16 cellular contexts compared by ENCODE assay signal in the genomic region with DNA sequence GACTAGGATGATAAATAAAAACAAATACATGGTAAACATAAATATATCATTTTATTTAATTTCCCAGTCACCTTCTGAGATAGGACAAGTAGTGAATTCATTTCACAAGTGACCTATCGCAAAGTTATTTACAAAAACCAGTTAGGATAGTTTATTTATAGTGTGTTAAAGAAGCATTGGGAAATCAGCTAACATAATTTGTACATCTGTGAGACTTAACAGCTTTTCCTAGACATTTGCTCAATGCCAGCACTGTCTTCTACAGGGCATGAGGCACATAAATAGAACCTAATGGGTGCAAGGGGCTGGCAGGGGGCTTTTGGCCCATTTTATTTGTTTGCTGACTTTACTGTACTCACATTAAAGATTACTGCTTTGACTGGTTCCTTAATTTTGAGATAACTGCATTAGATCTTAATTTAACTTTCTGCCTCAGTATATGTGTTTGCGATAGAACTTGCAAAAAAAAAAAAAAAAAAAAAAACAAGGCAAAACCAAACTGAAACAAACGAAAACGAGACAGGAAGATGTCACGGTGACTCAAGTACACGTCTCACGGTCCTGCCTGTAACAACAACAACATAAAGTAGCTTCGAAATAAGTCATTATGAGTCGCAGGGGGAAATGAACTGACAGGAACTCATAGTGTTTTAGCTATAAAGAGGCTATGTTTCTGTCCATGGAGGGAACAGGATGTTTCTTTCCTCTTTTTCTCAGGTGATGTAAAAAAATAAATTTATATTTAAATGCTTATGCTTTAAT.
DNase-seq lines count a peak whose midpoint lies in the region; ATAC-seq and TF ChIP-seq lines count a peak whose summit lies in the region.
"Had no signal": no experiment of that assay in that cellular context is flagged by ENCODE, and none has a peak within 500 bp of the region (broad histone marks: within the 10 kb centered on the region; RNA-seq: fewer than 3 reads in every experiment).

No MANE protein-coding gene starts in this region.

- intact Hi-C loops in MCF 10A (cut with micrococcal nuclease) (no loop called here), breast epithelium (cut with DNase I; ENCODE audit: low total_unique reads) (no loop called here), Right ventricle myocardium superior (cut with DNase I) (no loop called here), heart left ventricle (cut with DNase I) (no loop called here)

- H3K36me3 ChIP-seq in breast epithelium (no peaks in the 10 kb centered on the region), heart left ventricle (no peaks in the 10 kb centered on the region)
- H3K36me3 ChIP-seq: BLaER1 treated with 17β-estradiol and CSF1 and Interleukin-3, amounts not matched to agents 10 nM and 100 nM; cardiac muscle cell had no signal

- H3K4me3 ChIP-seq in breast epithelium (no peak overlapping the region), NB4 (ENCODE audit: low read depth, low read length) (no peak overlapping the region), heart left ventricle (no peak overlapping the region)
- H3K4me3 ChIP-seq: BLaER1 treated with 17β-estradiol and CSF1 and Interleukin-3, amounts not matched to agents 10 nM and 100 nM; cardiac muscle cell; lung; testis had no signal

- POLR2A ChIA-PET in MCF 10A (lab: Yijun Ruan, JAX) = no interaction called here

- TF ChIP-seq CTCF in MCF 10A (IDR thresholded peaks at IDR 0.05; ENCODE audit: unreplicated experiment) (no peak), breast epithelium (IDR thresholded peaks at IDR 0.05) (no peak), NB4 (IDR thresholded peaks at IDR 0.05; ENCODE audit: low read depth, low read length) (no peak), heart left ventricle (IDR thresholded peaks at IDR 0.05) (no peak)

- peak; percentile 49 for DNase-seq in MCF 10A (ENCODE audit: unreplicated experiment)
- no peak for DNase-seq in breast epithelium (ENCODE audit: low spot score in 2 of 2)
- peak; percentile 37 for DNase-seq in NB4 (ENCODE audit: low read depth)
- peak; percentile 85 for DNase-seq in epithelial cell of prostate (ENCODE audit: low read depth, low spot score)
- DNase-seq in stimulated activated effector memory CD8-positive, alpha-beta T cell treated with anti-CD3 and anti-CD28 coated beads, Interleukin-12 subunit alpha, Interleukin-12 subunit beta, amount 100 ng/mL, for 72 hours (ENCODE audit: low spot score in 2 of 2) = no peak
- DNase-seq in Right ventricle myocardium superior = no peak
- no peak for DNase-seq in heart left ventricle
- DNase-seq: activated CD8-positive, alpha-beta memory T cell treated with anti-CD3 and anti-CD28 coated beads, Interleukin-2, amount 50 U/mL, for 48 hours; NCI-H1417; testis had no signal

- H3K9me3 ChIP-seq in breast epithelium (no peaks in the 10 kb centered on the region), heart left ventricle (no peaks in the 10 kb centered on the region)
- H3K9me3 ChIP-seq: BLaER1 treated with 17β-estradiol and CSF1 and Interleukin-3, amounts not matched to agents 10 nM and 100 nM; testis had no signal

- peak; percentile 98 for ATAC-seq in stimulated activated effector memory CD8-positive, alpha-beta T cell treated with anti-CD3 and anti-CD28 coated beads, Interleukin-12 subunit alpha, Interleukin-12 subunit beta, amount 100 ng/mL, for 72 hours
- ATAC-seq in Right ventricle myocardium superior (ENCODE audit: poor library complexity) (no peak), GM19035 (IDR thresholded peaks at IDR 0.05; ENCODE audit: unreplicated experiment) (no peak), heart left ventricle (no peak)

- H3K27ac ChIP-seq in breast epithelium (no peak overlapping the region), epithelial cell of prostate (peak overlapping the region; percentile 75), heart left ventricle (no peak overlapping the region)
- H3K27ac ChIP-seq: cardiac muscle cell, parathyroid adenoma, testis had no signal

- H3K36me3 Mint-ChIP-seq in MCF 10A (ENCODE audit: insufficient read depth, unreplicated experiment) = no peaks in the 10 kb centered on the region
- no peaks in the 10 kb centered on the region for H3K36me3 Mint-ChIP-seq in stimulated activated effector memory CD8-positive, alpha-beta T cell treated with anti-CD3 and anti-CD28 coated beads, Interleukin-12 subunit alpha, Interleukin-12 subunit beta, amount 100 ng/mL, for 72 hours

- H3K4me1 Mint-ChIP-seq in MCF 10A (ENCODE audit: insufficient read depth, unreplicated experiment) = peaks cover 14% of the 10 kb centered on the region
- no peaks in the 10 kb centered on the region for H3K4me1 Mint-ChIP-seq in stimulated activated effector memory CD8-positive, alpha-beta T cell treated with anti-CD3 and anti-CD28 coated beads, Interleukin-12 subunit alpha, Interleukin-12 subunit beta, amount 100 ng/mL, for 72 hours

- TF ChIP-seq POLR2A in breast epithelium (IDR thresholded peaks at IDR 0.05) (no peak), NB4 (IDR thresholded peaks at IDR 0.05; ENCODE audit: extremely low read depth, insufficient read length) (no peak), heart left ventricle (IDR thresholded peaks at IDR 0.05) (no peak)

- no peak overlapping the region for H3K4me3 Mint-ChIP-seq in MCF 10A (ENCODE audit: unreplicated experiment)
- no peak overlapping the region for H3K4me3 Mint-ChIP-seq in stimulated activated effector memory CD8-positive, alpha-beta T cell treated with anti-CD3 and anti-CD28 coated beads, Interleukin-12 subunit alpha, Interleukin-12 subunit beta, amount 100 ng/mL, for 72 hours
- H3K4me3 Mint-ChIP-seq: T-helper 1 cell treated with Interleukin-12 subunit alpha and Interleukin-12 subunit beta and Interleukin-4 antibody, amounts not matched to agents 30 μg/mL and 1 μg/mL, for 36 hours had no signal

- no peak overlapping the region for H3K27ac Mint-ChIP-seq in MCF 10A (ENCODE audit: low read depth, unreplicated experiment)
- no peak overlapping the region for H3K27ac Mint-ChIP-seq in stimulated activated effector memory CD8-positive, alpha-beta T cell treated with anti-CD3 and anti-CD28 coated beads, Interleukin-12 subunit alpha, Interleukin-12 subunit beta, amount 100 ng/mL, for 72 hours
- H3K27ac Mint-ChIP-seq: T-helper 1 cell treated with Interleukin-12 subunit alpha and Interleukin-12 subunit beta and Interleukin-4 antibody, amounts not matched to agents 30 μg/mL and 1 μg/mL, for 36 hours had no signal

- 71 to 75% (median 71%) methylated on average over 9 of the region's 9 CpGs for WGBS in heart left ventricle, 4 donors

- no peaks in the 10 kb centered on the region for H3K27me3 ChIP-seq in breast epithelium
- no peaks in the 10 kb centered on the region for H3K27me3 ChIP-seq in heart left ventricle
- H3K27me3 ChIP-seq: BLaER1 treated with 17β-estradiol and CSF1 and Interleukin-3, amounts not matched to agents 10 nM and 100 nM; cardiac muscle cell; testis had no signal

- no peaks in the 10 kb centered on the region for H3K27me3 Mint-ChIP-seq in MCF 10A (ENCODE audit: insufficient read depth, unreplicated experiment)

- H3K4me1 ChIP-seq in breast epithelium = no peaks in the 10 kb centered on the region
- no peaks in the 10 kb centered on the region for H3K4me1 ChIP-seq in heart left ventricle
- H3K4me1 ChIP-seq: parathyroid adenoma, testis had no signal

- peaks cover 9% of the 10 kb centered on the region for H3K9me3 Mint-ChIP-seq in MCF 10A (ENCODE audit: unreplicated experiment)
- no peaks in the 10 kb centered on the region for H3K9me3 Mint-ChIP-seq in stimulated activated effector memory CD8-positive, alpha-beta T cell treated with anti-CD3 and anti-CD28 coated beads, Interleukin-12 subunit alpha, Interleukin-12 subunit beta, amount 100 ng/mL, for 72 hours
- H3K9me3 Mint-ChIP-seq: T-helper 1 cell treated with Interleukin-12 subunit alpha and Interleukin-12 subunit beta and Interleukin-4 antibody, amounts not matched to agents 30 μg/mL and 1 μg/mL, for 36 hours had no signal

- BruUV-seq in MCF 10A (replicated peaks; lab: Mats Ljungman, UMichigan) = no TSS peak

- CTCF ChIA-PET in MCF 10A (lab: Yijun Ruan, JAX) = interaction anchor here (0.7 kb wide), 1 partner anchor 54 kb away, joined by 3 read pairs; no protein-coding TSS in a partner anchor

Comparison
In these comparisons a context has a peak if more than half of its experiments do, and no peak if none do; other contexts are left out.
1. DNase-seq: peak in MCF 10A (single experiment), NB4 (single experiment) and epithelial cell of prostate (single experiment); none in breast epithelium (0 of 2), stimulated activated effector memory CD8-positive, alpha-beta T cell treated with anti-CD3 and anti-CD28 coated beads, Interleukin-12 subunit alpha, Interleukin-12 subunit beta, amount 100 ng/mL, for 72 hours (0 of 2), Right ventricle myocardium superior (single experiment) and heart left ventricle (0 of 5).